In the genomic region with DNA sequence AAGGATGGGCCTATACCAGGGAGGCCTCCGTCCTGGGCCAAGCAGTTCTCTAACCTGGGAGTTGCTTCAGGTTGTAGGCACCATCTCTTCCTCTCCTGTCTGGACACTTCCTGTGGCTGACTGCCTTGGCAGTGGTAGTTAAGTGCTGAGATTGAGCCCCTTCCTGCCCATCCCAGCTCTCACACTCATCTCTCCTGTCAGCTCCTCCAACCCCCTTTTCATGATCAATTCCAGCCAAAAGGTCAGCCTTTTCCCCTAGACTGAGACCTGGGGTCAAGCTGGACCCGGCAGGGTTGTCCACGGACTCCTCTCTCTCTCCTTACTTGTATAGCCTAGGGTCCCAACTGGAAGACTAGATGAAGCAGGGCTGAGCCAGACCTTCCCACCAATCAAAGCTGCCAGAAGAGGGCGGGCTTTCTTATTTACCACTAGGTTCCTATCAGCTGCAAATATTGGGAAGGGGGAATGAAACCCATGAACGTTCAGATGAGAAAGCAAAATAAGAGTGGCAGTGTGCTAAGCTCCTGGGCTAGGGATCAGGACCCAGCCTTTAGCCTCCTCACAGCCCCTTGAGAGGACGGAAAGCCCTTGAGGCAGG, we compare ENCODE assay signal across 15 cellular contexts. TPM values are rescaled to one million over a fixed set of nuclear protein-coding genes. Genes with fewer than 3 reads are reported as not detected.
DNase-seq lines count a peak whose midpoint lies in the region; ATAC-seq and TF ChIP-seq lines count a peak whose summit lies in the region.
"Had no signal": no experiment of that assay in that cellular context is flagged by ENCODE, and none has a peak within 500 bp of the region (broad histone marks: within the 10 kb centered on the region; RNA-seq: fewer than 3 reads in every experiment).

No MANE protein-coding gene starts in this region.

- no peaks in the 10 kb centered on the region for H4K20me1 ChIP-seq in SU-DHL-6 (ENCODE audit: low read depth, low read length)

- peak overlapping the region in 5 of 6 donors; percentile 13 to 59 (median 18) for H3K27ac Mint-ChIP-seq in immature natural killer cell
- H3K27ac Mint-ChIP-seq: type B pancreatic cell had no signal

- no peaks in the 10 kb centered on the region for H3K27me3 ChIP-seq in BE2C
- no peaks in the 10 kb centered on the region for H3K27me3 ChIP-seq in SU-DHL-6 (ENCODE audit: low read length)
- H3K27me3 ChIP-seq: pancreas had no signal

- H3K4me1 Mint-ChIP-seq in immature natural killer cell: peaks cover 4 to 6% of the 10 kb centered on the region in 2 donors

- H3F3A ChIP-seq in SU-DHL-6 (ENCODE audit: insufficient read depth): no peaks in the 10 kb centered on the region

- ATAC-seq in activated CD4-positive, CD25-positive, alpha-beta regulatory T cell treated with anti-CD3 and anti-CD28 coated beads, Interleukin-2, amount 50 U/mL, for 24 hours: no peak
- ATAC-seq in HG03521 (IDR thresholded peaks at IDR 0.05; ENCODE audit: unreplicated experiment): no peak
- no peak for ATAC-seq in GM21526 (IDR thresholded peaks at IDR 0.05; ENCODE audit: low FRiP score, unreplicated experiment)
- no peak for ATAC-seq in HG03039 (IDR thresholded peaks at IDR 0.05; ENCODE audit: unreplicated experiment)

- TF ChIP-seq CTCF in BE2C (IDR thresholded peaks at IDR 0.05; ENCODE audit: low read depth, low read length) (peak; percentile 20), SU-DHL-6 (IDR thresholded peaks at IDR 0.05; ENCODE audit: insufficient read depth, low read length, poor library complexity, severe bottlenecking) (peak; percentile 23)

- peaks cover 0 to 3% (median 2%) of the 10 kb centered on the region in 3 donors for H3K27me3 Mint-ChIP-seq in immature natural killer cell (ENCODE audit: low read depth in 3 of 3)
- H3K27me3 Mint-ChIP-seq: type B pancreatic cell had no signal

- no peaks in the 10 kb centered on the region for H3K79me2 ChIP-seq in SU-DHL-6 (ENCODE audit: insufficient read depth, low read length)

- H3K9me3 Mint-ChIP-seq in immature natural killer cell: no peaks in the 10 kb centered on the region
- H3K9me3 Mint-ChIP-seq: type B pancreatic cell had no signal

- TF ChIP-seq POLR2A in GM15510 (IDR thresholded peaks at IDR 0.05; ENCODE audit: borderline replicate concordance, extremely low read depth, insufficient read length): peak; percentile 15

- H3K4me1 ChIP-seq in BE2C: no peaks in the 10 kb centered on the region
- H3K4me1 ChIP-seq: pancreas had no signal

- no peak overlapping the region for H3K4me2 ChIP-seq in SU-DHL-6 (ENCODE audit: low read depth, low read length, poor library complexity, severe bottlenecking)
- H3K4me2 ChIP-seq: KMS-11, PC-9 had no signal

- H2AFZ ChIP-seq in SU-DHL-6 (ENCODE audit: low read depth, low read length, severe bottlenecking): no peak overlapping the region
- H2AFZ ChIP-seq: PC-9 had no signal

- no peak overlapping the region for H3K4me3 ChIP-seq in BE2C (ENCODE audit: low read depth, low read length)
- no peak overlapping the region for H3K4me3 ChIP-seq in SU-DHL-6 (ENCODE audit: insufficient read depth, low read length, poor library complexity, severe bottlenecking)
- H3K4me3 ChIP-seq: pancreas, PC-9 had no signal

- H3K36me3 Mint-ChIP-seq in immature natural killer cell: peaks cover 0 to 17% (median 2%) of the 10 kb centered on the region in 3 donors

- no peak overlapping the region for H3K4me3 Mint-ChIP-seq in immature natural killer cell
- H3K4me3 Mint-ChIP-seq: type B pancreatic cell had no signal

- H3K9ac ChIP-seq in SU-DHL-6 (ENCODE audit: low read length): no peak overlapping the region
- H3K9ac ChIP-seq: KMS-11 had no signal

- H3K36me3 ChIP-seq in BE2C (peaks cover 20% of the 10 kb centered on the region), SU-DHL-6 (ENCODE audit: low read length) (no peaks in the 10 kb centered on the region)

- H3K9me3 ChIP-seq in BE2C (no peaks in the 10 kb centered on the region), SU-DHL-6 (ENCODE audit: insufficient read depth, low read length) (no peaks in the 10 kb centered on the region)
- H3K9me3 ChIP-seq: pancreas had no signal

- no peak for DNase-seq in BE2C
- DNase-seq in immature natural killer cell: no peak
- DNase-seq: activated CD4-positive, CD25-positive, alpha-beta regulatory T cell; activated naive CD4-positive, alpha-beta T cell; kidney; pancreas; PC-9 had no signal

- no peak overlapping the region for H3K27ac ChIP-seq in SU-DHL-6 (ENCODE audit: low read depth, low read length)
- H3K27ac ChIP-seq: pancreas, PC-9 had no signal

- no peaks in the 10 kb centered on the region for H3K9me2 ChIP-seq in SU-DHL-6 (replicated peaks; ENCODE audit: insufficient read depth, low read length)

RNA-seq across cellular contexts. Expression of a gene that starts 34.5 kb away (rescaled TPM):
- polyA plus RNA-seq in BE2C (2012; ENCODE audit: insufficient read depth, insufficient read length, low read depth): 116 TPM
- polyA plus RNA-seq in immature natural killer cell: 10 to 100 TPM in 2 of 3 donors, 1 to 10 TPM in 1; 8.1 to 42.8 (median 21.1) TPM
